8 cellular contexts compared by ENCODE assay signal in the genomic region with DNA sequence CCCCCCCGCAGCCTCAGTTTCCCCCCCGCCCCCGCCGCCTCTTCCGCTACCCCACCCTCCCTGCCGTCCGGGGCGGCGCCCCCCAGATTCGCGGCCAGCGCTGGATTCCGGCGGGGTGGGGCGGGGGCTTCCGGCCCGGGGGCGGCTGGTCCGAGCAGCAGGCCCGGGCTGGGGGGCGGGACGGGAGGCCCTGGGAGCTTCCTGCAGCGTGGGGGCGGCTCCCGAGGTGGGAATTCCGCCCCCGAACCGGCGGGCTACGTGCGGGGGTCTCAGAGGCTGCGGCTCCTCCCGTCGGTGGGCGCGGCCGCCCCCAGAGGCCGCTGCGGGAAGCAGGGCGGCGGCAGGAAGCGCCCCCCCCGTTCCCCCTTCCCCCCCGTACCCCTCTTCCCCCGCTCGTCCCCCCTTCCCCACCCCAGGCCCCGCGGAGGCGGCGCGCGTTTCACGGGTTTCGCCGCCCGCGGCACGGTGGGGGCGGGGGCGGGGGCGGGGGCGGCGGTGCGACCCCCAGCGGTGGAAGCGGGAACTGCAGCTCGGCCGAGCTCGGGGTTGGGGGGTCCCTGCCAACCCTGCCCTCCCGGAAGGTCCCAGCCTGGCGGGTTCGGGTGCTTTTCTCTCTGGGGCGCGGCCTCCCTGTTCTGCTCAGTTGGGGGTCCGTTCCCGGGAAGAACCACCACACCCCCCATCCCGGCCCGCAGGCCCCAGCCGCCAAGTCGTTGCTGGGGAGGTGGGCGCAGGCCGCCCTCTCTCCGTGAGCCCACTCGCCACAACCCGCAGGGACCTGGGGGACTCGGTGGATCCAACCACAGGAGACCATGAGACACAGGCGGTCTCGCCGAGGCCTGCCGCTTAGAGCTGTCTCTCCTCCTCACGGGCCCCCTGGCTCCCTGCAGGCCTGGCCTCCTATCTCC.
DNase-seq lines count a peak whose midpoint lies in the region; ATAC-seq and TF ChIP-seq lines count a peak whose summit lies in the region.

No MANE protein-coding gene starts in this region.

- TF ChIP-seq POLR2A in esophagus muscularis mucosa (IDR thresholded peaks at IDR 0.05; ENCODE audit: low read depth) (no peak), upper lobe of left lung (IDR thresholded peaks at IDR 0.05) (no peak)

- TF ChIP-seq RAD21 in neural cell (conservative IDR thresholded peaks at IDR 0.05), result no peak

- TF ChIP-seq EP300 in esophagus muscularis mucosa (IDR thresholded peaks at IDR 0.05) (no peak), neural cell (conservative IDR thresholded peaks at IDR 0.05; ENCODE audit: poor library complexity, severe bottlenecking) (no peak), upper lobe of left lung (IDR thresholded peaks at IDR 0.05) (no peak)

- WGBS in esophagus muscularis mucosa, result 0% methylated on average over 4 of the region's 91 CpGs
- WGBS in upper lobe of left lung, 2 donors, result 10 to 80% methylated on average over 2 to 6 of the region's 91 CpGs

- H3K36me3 ChIP-seq in esophagus muscularis mucosa (no peaks in the 10 kb centered on the region), neural cell (ENCODE audit: insufficient read depth, low read length) (no peaks in the 10 kb centered on the region), upper lobe of left lung (peaks cover 0 to 6% (median 1%) of the 10 kb centered on the region in 4 donors)

- no peaks in the 10 kb centered on the region for H3K27me3 ChIP-seq in esophagus muscularis mucosa
- no peaks in the 10 kb centered on the region for H3K27me3 ChIP-seq in neural cell (ENCODE audit: insufficient read depth, low read depth, low read length)
- H3K27me3 ChIP-seq in upper lobe of left lung, result peaks cover 0 to 7% (median 0%) of the 10 kb centered on the region in 4 donors

- no peaks in the 10 kb centered on the region for H3K9me2 ChIP-seq in neural cell (ENCODE audit: insufficient read depth, low read length)

- DNase-seq in NCI-H2171 treated with DMSO at 0.1 percent for 48 hours (lab: John Stamatoyannopoulos, UW), result peak; percentile 28
- DNase-seq in activated T-cell treated with anti-CD3 and anti-CD28 coated beads for 24 hours (ENCODE audit: low read depth), result peak; percentile 32
- DNase-seq in esophagus muscularis mucosa (ENCODE audit: extremely low spot score), result no peak
- DNase-seq in upper lobe of left lung, result peak; percentile 54 to 94
- DNase-seq in NCI-H1436 (lab: John Stamatoyannopoulos, UW), result no peak

- intact Hi-C loops in esophagus muscularis mucosa (cut with DNase I), result loop anchor here (5.0 kb wide), 3 partner anchors 67 to 108 kb away; no protein-coding TSS in a partner anchor

- peak overlapping the region; percentile 93 to 98 (median 95) for H3K27ac ChIP-seq in esophagus muscularis mucosa (replicated peaks in 1 of 4)
- no peak overlapping the region for H3K27ac ChIP-seq in neural cell (ENCODE audit: low read length)
- H3K27ac ChIP-seq in upper lobe of left lung, result peak overlapping the region; percentile 88 to 95 (median 94)

- H3K9me3 ChIP-seq in esophagus muscularis mucosa, result no peaks in the 10 kb centered on the region
- H3K9me3 ChIP-seq in neural cell (ENCODE audit: low read length), result no peaks in the 10 kb centered on the region
- no peaks in the 10 kb centered on the region for H3K9me3 ChIP-seq in upper lobe of left lung

- H2AFZ ChIP-seq in neural cell (ENCODE audit: low read depth, low read length), result no peak overlapping the region

- ATAC-seq in upper lobe of left lung (ENCODE audit: low FRiP score in 2 of 2) (peak in 1 of 2 donors; percentile 60), HG03025 (IDR thresholded peaks at IDR 0.05; ENCODE audit: low FRiP score, unreplicated experiment) (no peak)

- H3K4me3 ChIP-seq in esophagus muscularis mucosa, result peak overlapping the region; percentile 64 to 86 (median 82)
- peak overlapping the region; percentile 43 for H3K4me3 ChIP-seq in neural cell (ENCODE audit: low read length)
- peak overlapping the region; percentile 30 to 81 (median 68) for H3K4me3 ChIP-seq in upper lobe of left lung

- H3K4me1 ChIP-seq in esophagus muscularis mucosa (peaks cover 64 to 100% (median 98%) of the 10 kb centered on the region in 4 donors), upper lobe of left lung (peaks cover 45 to 57% (median 52%) of the 10 kb centered on the region in 4 donors)

- no peaks in the 10 kb centered on the region for H4K20me1 ChIP-seq in neural cell (ENCODE audit: insufficient read depth)

- H3K4me2 ChIP-seq in neural cell (ENCODE audit: low read length), result no peak overlapping the region

- no peaks in the 10 kb centered on the region for H3K79me2 ChIP-seq in neural cell (replicated peaks; ENCODE audit: insufficient read depth, low read length)

- TF ChIP-seq CTCF in GM12873 (IDR thresholded peaks at IDR 0.05; ENCODE audit: insufficient read depth, low read depth, low read length, missing control alignments), result peak; percentile 66
- peak; percentile 76 to 99 (median 99) for TF ChIP-seq CTCF in esophagus muscularis mucosa (IDR thresholded peaks at IDR 0.05)
- TF ChIP-seq CTCF in neural cell (IDR thresholded peaks at IDR 0.05; ENCODE audit: poor library complexity, severe bottlenecking), result peak; percentile 58
- peak; percentile 88 to 100 (median 92) for TF ChIP-seq CTCF in upper lobe of left lung (IDR thresholded peaks at IDR 0.05)

- peak overlapping the region; percentile 23 for H3K9ac ChIP-seq in neural cell (ENCODE audit: low read length)

- H3F3A ChIP-seq in neural cell (ENCODE audit: insufficient read depth, low read length, poor library complexity, severe bottlenecking), result peaks cover 5% of the 10 kb centered on the region

TF ChIP-seq in neural cell, 6 proteins besides CTCF, POLR2A, EP300 and RAD21:
- TF ChIP-seq, protein P1, sequence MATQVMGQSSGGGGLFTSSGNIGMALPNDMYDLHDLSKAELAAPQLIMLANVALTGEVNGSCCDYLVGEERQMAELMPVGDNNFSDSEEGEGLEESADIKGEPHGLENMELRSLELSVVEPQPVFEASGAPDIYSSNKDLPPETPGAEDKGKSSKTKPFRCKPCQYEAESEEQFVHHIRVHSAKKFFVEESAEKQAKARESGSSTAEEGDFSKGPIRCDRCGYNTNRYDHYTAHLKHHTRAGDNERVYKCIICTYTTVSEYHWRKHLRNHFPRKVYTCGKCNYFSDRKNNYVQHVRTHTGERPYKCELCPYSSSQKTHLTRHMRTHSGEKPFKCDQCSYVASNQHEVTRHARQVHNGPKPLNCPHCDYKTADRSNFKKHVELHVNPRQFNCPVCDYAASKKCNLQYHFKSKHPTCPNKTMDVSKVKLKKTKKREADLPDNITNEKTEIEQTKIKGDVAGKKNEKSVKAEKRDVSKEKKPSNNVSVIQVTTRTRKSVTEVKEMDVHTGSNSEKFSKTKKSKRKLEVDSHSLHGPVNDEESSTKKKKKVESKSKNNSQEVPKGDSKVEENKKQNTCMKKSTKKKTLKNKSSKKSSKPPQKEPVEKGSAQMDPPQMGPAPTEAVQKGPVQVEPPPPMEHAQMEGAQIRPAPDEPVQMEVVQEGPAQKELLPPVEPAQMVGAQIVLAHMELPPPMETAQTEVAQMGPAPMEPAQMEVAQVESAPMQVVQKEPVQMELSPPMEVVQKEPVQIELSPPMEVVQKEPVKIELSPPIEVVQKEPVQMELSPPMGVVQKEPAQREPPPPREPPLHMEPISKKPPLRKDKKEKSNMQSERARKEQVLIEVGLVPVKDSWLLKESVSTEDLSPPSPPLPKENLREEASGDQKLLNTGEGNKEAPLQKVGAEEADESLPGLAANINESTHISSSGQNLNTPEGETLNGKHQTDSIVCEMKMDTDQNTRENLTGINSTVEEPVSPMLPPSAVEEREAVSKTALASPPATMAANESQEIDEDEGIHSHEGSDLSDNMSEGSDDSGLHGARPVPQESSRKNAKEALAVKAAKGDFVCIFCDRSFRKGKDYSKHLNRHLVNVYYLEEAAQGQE (IDR thresholded peaks at IDR 0.05; ENCODE audit: borderline replicate concordance), result no peak
- TF ChIP-seq EZH2 (IDR thresholded peaks at IDR 0.05; ENCODE audit: borderline replicate concordance, insufficient read depth, low read length, poor library complexity, severe bottlenecking) (no peak), MXI1 (conservative IDR thresholded peaks at IDR 0.05; ENCODE audit: poor library complexity, severe bottlenecking) (no peak), TAF1 (IDR thresholded peaks at IDR 0.05; ENCODE audit: low read depth) (no peak), POLR2AphosphoS5 (IDR thresholded peaks at IDR 0.05) (no peak), SMC3 (conservative IDR thresholded peaks at IDR 0.05; ENCODE audit: poor library complexity) (no peak)

Comparison
In these comparisons a context has a peak if more than half of its experiments do, and no peak if none do; other contexts are left out.
1. DNase-seq: peak in NCI-H2171 treated with DMSO at 0.1 percent for 48 hours (single experiment), activated T-cell treated with anti-CD3 and anti-CD28 coated beads for 24 hours (single experiment) and upper lobe of left lung (2 of 2); none in esophagus muscularis mucosa (single experiment) and NCI-H1436 (single experiment).
2. Peak in every context shown above with its lines, with median percentiles within 50 percentile points of each other: CTCF ChIP-seq and H3K4me3 ChIP-seq.